In the genomic region with DNA sequence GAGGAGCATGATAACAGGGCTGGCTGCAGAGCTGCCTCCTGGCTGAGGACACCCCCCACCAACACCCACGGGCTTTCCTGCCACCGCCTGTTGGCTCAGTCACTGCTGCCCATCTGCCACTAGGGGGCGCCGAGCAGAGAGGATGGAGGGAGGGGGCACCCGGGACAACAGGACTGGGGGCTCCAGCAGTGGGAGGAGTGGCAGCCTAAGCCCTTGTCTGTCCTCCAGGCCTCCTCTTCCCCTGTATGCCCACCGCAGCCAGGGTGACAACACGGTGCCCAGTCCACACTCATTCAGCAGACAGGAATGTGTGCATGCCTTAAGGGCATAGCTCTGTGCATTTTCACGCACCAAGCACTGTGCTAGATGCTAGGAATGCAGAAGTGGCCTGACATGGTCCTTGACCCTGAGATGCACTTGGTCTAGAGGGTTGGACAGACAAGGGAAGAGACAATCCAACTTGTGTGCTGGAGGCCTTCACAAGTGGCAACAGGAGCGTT, we compare ENCODE assay signal across 1 cellular context.
A peak's percentile ranks its signal among the peaks of the same experiment; 100 is the strongest.
TF ChIP-seq lines count a peak whose summit lies in the region.

No MANE protein-coding gene starts in this region.

TF ChIP-seq in K562, 482 proteins besides CTCF, POLR2A, EP300 and RAD21 (continued from another document):
- TF ChIP-seq, protein P1, sequence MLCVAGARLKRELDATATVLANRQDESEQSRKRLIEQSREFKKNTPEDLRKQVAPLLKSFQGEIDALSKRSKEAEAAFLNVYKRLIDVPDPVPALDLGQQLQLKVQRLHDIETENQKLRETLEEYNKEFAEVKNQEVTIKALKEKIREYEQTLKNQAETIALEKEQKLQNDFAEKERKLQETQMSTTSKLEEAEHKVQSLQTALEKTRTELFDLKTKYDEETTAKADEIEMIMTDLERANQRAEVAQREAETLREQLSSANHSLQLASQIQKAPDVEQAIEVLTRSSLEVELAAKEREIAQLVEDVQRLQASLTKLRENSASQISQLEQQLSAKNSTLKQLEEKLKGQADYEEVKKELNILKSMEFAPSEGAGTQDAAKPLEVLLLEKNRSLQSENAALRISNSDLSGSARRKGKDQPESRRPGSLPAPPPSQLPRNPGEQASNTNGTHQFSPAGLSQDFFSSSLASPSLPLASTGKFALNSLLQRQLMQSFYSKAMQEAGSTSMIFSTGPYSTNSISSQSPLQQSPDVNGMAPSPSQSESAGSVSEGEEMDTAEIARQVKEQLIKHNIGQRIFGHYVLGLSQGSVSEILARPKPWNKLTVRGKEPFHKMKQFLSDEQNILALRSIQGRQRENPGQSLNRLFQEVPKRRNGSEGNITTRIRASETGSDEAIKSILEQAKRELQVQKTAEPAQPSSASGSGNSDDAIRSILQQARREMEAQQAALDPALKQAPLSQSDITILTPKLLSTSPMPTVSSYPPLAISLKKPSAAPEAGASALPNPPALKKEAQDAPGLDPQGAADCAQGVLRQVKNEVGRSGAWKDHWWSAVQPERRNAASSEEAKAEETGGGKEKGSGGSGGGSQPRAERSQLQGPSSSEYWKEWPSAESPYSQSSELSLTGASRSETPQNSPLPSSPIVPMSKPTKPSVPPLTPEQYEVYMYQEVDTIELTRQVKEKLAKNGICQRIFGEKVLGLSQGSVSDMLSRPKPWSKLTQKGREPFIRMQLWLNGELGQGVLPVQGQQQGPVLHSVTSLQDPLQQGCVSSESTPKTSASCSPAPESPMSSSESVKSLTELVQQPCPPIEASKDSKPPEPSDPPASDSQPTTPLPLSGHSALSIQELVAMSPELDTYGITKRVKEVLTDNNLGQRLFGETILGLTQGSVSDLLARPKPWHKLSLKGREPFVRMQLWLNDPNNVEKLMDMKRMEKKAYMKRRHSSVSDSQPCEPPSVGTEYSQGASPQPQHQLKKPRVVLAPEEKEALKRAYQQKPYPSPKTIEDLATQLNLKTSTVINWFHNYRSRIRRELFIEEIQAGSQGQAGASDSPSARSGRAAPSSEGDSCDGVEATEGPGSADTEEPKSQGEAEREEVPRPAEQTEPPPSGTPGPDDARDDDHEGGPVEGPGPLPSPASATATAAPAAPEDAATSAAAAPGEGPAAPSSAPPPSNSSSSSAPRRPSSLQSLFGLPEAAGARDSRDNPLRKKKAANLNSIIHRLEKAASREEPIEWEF (CRISPR knock-in tag; IDR thresholded peaks at IDR 0.05), result no peak
- TF ChIP-seq, protein P2, sequence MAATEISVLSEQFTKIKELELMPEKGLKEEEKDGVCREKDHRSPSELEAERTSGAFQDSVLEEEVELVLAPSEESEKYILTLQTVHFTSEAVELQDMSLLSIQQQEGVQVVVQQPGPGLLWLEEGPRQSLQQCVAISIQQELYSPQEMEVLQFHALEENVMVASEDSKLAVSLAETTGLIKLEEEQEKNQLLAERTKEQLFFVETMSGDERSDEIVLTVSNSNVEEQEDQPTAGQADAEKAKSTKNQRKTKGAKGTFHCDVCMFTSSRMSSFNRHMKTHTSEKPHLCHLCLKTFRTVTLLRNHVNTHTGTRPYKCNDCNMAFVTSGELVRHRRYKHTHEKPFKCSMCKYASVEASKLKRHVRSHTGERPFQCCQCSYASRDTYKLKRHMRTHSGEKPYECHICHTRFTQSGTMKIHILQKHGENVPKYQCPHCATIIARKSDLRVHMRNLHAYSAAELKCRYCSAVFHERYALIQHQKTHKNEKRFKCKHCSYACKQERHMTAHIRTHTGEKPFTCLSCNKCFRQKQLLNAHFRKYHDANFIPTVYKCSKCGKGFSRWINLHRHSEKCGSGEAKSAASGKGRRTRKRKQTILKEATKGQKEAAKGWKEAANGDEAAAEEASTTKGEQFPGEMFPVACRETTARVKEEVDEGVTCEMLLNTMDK (IDR thresholded peaks at IDR 0.05; ENCODE audit: borderline replicate concordance, insufficient read depth, low read depth, low read length, poor library complexity, severe bottlenecking), result peak; percentile 72
- TF ChIP-seq EGR1 (conservative IDR thresholded peaks at IDR 0.05), result peak; percentile 80
- TF ChIP-seq, protein P3, sequence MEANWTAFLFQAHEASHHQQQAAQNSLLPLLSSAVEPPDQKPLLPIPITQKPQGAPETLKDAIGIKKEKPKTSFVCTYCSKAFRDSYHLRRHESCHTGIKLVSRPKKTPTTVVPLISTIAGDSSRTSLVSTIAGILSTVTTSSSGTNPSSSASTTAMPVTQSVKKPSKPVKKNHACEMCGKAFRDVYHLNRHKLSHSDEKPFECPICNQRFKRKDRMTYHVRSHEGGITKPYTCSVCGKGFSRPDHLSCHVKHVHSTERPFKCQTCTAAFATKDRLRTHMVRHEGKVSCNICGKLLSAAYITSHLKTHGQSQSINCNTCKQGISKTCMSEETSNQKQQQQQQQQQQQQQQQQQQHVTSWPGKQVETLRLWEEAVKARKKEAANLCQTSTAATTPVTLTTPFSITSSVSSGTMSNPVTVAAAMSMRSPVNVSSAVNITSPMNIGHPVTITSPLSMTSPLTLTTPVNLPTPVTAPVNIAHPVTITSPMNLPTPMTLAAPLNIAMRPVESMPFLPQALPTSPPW (CRISPR knock-in tag; IDR thresholded peaks at IDR 0.05), result peak; percentile 32; the same call in 1 of the 2 replicates
- TF ChIP-seq, protein P4, sequence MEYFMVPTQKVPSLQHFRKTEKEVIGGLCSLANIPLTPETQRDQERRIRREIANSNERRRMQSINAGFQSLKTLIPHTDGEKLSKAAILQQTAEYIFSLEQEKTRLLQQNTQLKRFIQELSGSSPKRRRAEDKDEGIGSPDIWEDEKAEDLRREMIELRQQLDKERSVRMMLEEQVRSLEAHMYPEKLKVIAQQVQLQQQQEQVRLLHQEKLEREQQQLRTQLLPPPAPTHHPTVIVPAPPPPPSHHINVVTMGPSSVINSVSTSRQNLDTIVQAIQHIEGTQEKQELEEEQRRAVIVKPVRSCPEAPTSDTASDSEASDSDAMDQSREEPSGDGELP (CRISPR knock-in tag; IDR thresholded peaks at IDR 0.05; ENCODE audit: borderline replicate concordance), result peak; percentile 16; the same call in 1 of the 2 replicates
- peak; percentile 36; the same call in 1 of the 2 replicates for TF ChIP-seq MYNN (IDR thresholded peaks at IDR 0.05)
- TF ChIP-seq MYNN (CRISPR knock-in tag; IDR thresholded peaks at IDR 0.05), result no peak
- no peak for TF ChIP-seq NRF1 (conservative IDR thresholded peaks at IDR 0.05 in 1 of 2, IDR thresholded peaks at IDR 0.05 in 1 of 2)
- TF ChIP-seq SRF (CRISPR knock-in tag; IDR thresholded peaks at IDR 0.05), result no peak
- TF ChIP-seq ZNF311 (CRISPR knock-in tag; IDR thresholded peaks at IDR 0.05), result no peak
- no peak for TF ChIP-seq HDAC2 (IDR thresholded peaks at IDR 0.05)
- TF ChIP-seq ZNF134 (CRISPR knock-in tag; conservative IDR thresholded peaks at IDR 0.05), result no peak
- no peak for TF ChIP-seq SMARCA5 (IDR thresholded peaks at IDR 0.05)
TF ChIP-seq in K562: peak in this region for 10.
